In the genomic region with DNA sequence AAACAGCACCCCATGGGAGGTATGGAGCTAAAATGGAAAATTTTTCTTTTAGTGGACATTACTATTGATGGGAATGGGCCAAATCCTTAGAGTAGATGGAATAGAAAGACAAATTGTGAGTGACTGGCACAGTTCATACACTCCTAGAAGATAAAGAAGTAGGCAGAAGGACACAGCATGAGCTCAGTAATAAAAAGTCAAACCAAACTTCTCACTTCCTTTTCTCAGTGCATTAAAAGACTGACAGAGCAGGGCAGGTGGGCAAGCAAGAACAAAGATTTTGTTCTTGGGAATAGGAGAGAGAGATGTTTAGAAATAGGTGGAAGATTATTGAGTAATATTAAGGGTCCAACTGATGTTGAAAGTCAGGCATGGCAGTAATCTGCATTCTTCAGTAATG, we compare ENCODE assay signal across 22 cellular contexts.
DNase-seq lines count a peak whose midpoint lies in the region; ATAC-seq, FAIRE-seq and TF ChIP-seq lines count a peak whose summit lies in the region.
"Had no signal": no experiment of that assay in that cellular context is flagged by ENCODE, and none has a peak within 500 bp of the region (broad histone marks: within the 10 kb centered on the region; RNA-seq: fewer than 3 reads in every experiment).

No MANE protein-coding gene starts in this region.

- DNase-seq in GM12891 (ENCODE audit: insufficient read length, low spot score) (no peak), PC-3 (no peak), RWPE1 (ENCODE audit: low spot score) (no peak), gastrocnemius medialis (no peak), iPS-NIHi7 (ENCODE audit: extremely low spot score) (no peak)
- DNase-seq: activated CD4-positive, alpha-beta T cell treated with anti-CD3 and anti-CD28 coated beads for 36 hours; activated CD8-positive, alpha-beta memory T cell treated with anti-CD3 and anti-CD28 coated beads, Interleukin-2, amount 50 U/mL, for 4 hours; anterior cingulate cortex; DMS153; kidney; NCI-H146; NCI-H2227 treated with DMSO at 0.1 percent for 48 hours; SJCRH30; spleen; stimulated activated naive CD8-positive, alpha-beta T cell treated with anti-CD3 and anti-CD28 coated beads, Interleukin-15, amount 100 ng/mL, for 72 hours had no signal

- in situ Hi-C loops in gastrocnemius medialis (cut with MboI; ENCODE audit: low sequenced_read_pairs in 4 of 4), result no loop called here

- BruUV-seq in PC-3 (replicated peaks; lab: Mats Ljungman, UMichigan), result no TSS peak

- no peaks in the 10 kb centered on the region for H3F3A ChIP-seq in PC-3 (ENCODE audit: low read length, unreplicated experiment)

- no peak overlapping the region for H3K27ac ChIP-seq in PC-3 (ENCODE audit: low read length)
- no peak overlapping the region for H3K27ac ChIP-seq in RWPE1
- H3K27ac ChIP-seq in gastrocnemius medialis, result no peak overlapping the region
- H3K27ac ChIP-seq: hepatocyte, prostate gland, SJCRH30, spleen had no signal

- H3K9ac ChIP-seq in PC-3 (ENCODE audit: low read length), result no peak overlapping the region

- POLR2A ChIA-PET in PC-3 (lab: Charles Lee; ENCODE audit: unreplicated experiment), result no interaction called here
- POLR2A ChIA-PET in RWPE1 (lab: Yijun Ruan, JAX; ENCODE audit: low non-redundant PET), result no interaction called here

- H3K4me3 ChIP-seq in PC-3 (ENCODE audit: low read length), result no peak overlapping the region
- no peak overlapping the region for H3K4me3 ChIP-seq in gastrocnemius medialis
- H3K4me3 ChIP-seq: hepatocyte, prostate gland, SJCRH30, spleen had no signal

- intact Hi-C loops in PC-3 (cut with micrococcal nuclease), result no loop called here
- intact Hi-C loops in gastrocnemius medialis (cut with DNase I; ENCODE audit: low total_unique reads), result no loop called here

- H4K20me1 ChIP-seq in PC-3 (ENCODE audit: low read length), result no peaks in the 10 kb centered on the region

- H3K36me3 ChIP-seq in PC-3 (ENCODE audit: low read depth, low read length), result no peaks in the 10 kb centered on the region
- H3K36me3 ChIP-seq in gastrocnemius medialis, result no peaks in the 10 kb centered on the region
- H3K36me3 ChIP-seq: prostate gland, SJCRH30, spleen had no signal

- H3K9me3 ChIP-seq in PC-3 (ENCODE audit: low read length), result no peaks in the 10 kb centered on the region
- no peaks in the 10 kb centered on the region for H3K9me3 ChIP-seq in gastrocnemius medialis
- H3K9me3 ChIP-seq: prostate gland, SJCRH30, spleen had no signal

- H3K4me1 ChIP-seq in PC-3 (ENCODE audit: insufficient read depth, low read length), result no peaks in the 10 kb centered on the region
- H3K4me1 ChIP-seq in gastrocnemius medialis, result no peaks in the 10 kb centered on the region
- H3K4me1 ChIP-seq: prostate gland, SJCRH30, spleen had no signal

- FAIRE-seq in GM12891 (lab: Jason Lieb, UNC), result no peak
- FAIRE-seq: A204.1, H1, kidney had no signal

- H3K27me3 ChIP-seq in PC-3 (ENCODE audit: low read length) (peaks cover 4% of the 10 kb centered on the region; the same call in 1 of the 2 replicates), gastrocnemius medialis (no peaks in the 10 kb centered on the region)
- H3K27me3 ChIP-seq: hepatocyte, SJCRH30, spleen had no signal

- H3K79me2 ChIP-seq in PC-3 (ENCODE audit: low read length), result no peaks in the 10 kb centered on the region
- H3K79me2 ChIP-seq: hepatocyte had no signal

- TF ChIP-seq CTCF in PC-3 (conservative IDR thresholded peaks at IDR 0.05; ENCODE audit: low read depth, low read length) (no peak), RWPE1 (conservative IDR thresholded peaks at IDR 0.05; ENCODE audit: low read depth) (no peak), gastrocnemius medialis (IDR thresholded peaks at IDR 0.05 in 4 of 5, conservative IDR thresholded peaks at IDR 0.05 in 1 of 5) (no peak)

- CTCF ChIA-PET in PC-3 (lab: Charles Lee), result no interaction called here
- CTCF ChIA-PET in RWPE1 (lab: Yijun Ruan, JAX), result no interaction called here

- no peak overlapping the region for H2AFZ ChIP-seq in PC-3 (ENCODE audit: low read length)
- H2AFZ ChIP-seq: hepatocyte had no signal

- ATAC-seq in GM19324 (IDR thresholded peaks at IDR 0.05; ENCODE audit: low FRiP score, unreplicated experiment) (peak; percentile 80), GM21825 (IDR thresholded peaks at IDR 0.05; ENCODE audit: unreplicated experiment) (peak; percentile 49), HG03432 (IDR thresholded peaks at IDR 0.05; ENCODE audit: unreplicated experiment) (peak; percentile 77), PC-3 (no peak), gastrocnemius medialis (no peak)
- ATAC-seq: activated CD4-positive, alpha-beta T cell treated with anti-CD3 and anti-CD28 coated beads for 36 hours; stimulated activated naive CD8-positive, alpha-beta T cell treated with anti-CD3 and anti-CD28 coated beads, Interleukin-15, amount 100 ng/mL, for 72 hours had no signal

- TF ChIP-seq POLR2A in GM12891 (IDR thresholded peaks at IDR 0.05; ENCODE audit: low read depth, low read length), result no peak
- TF ChIP-seq POLR2A in gastrocnemius medialis (IDR thresholded peaks at IDR 0.05), result no peak

- no peaks in the 10 kb centered on the region for H3K9me2 ChIP-seq in PC-3 (replicated peaks; ENCODE audit: low read length)

- H3K4me2 ChIP-seq in PC-3 (ENCODE audit: low read length), result no peak overlapping the region
- H3K4me2 ChIP-seq: hepatocyte had no signal

TF ChIP-seq in GM12891, 5 proteins besides CTCF, POLR2A, EP300 and RAD21:
- TF ChIP-seq POU2F2 (IDR thresholded peaks at IDR 0.05; ENCODE audit: low read depth, low read length), result no peak
- TF ChIP-seq SPI1 (IDR thresholded peaks at IDR 0.05; ENCODE audit: low read depth, low read length), result peak; percentile 87

Comparison
In these comparisons a context has a peak if more than half of its experiments do, and no peak if none do; other contexts are left out.
1. ATAC-seq: peak in GM19324 (single experiment), GM21825 (single experiment) and HG03432 (single experiment); none in PC-3 (single experiment) and gastrocnemius medialis (0 of 2).